19 cellular contexts compared by ENCODE assay signal in genomic region chr1:233060595-233060994, GRCh38.
"Had no signal": no experiment of that assay in that cellular context is flagged by ENCODE, and none has a peak within 500 bp of the region (broad histone marks: within the 10 kb centered on the region; RNA-seq: fewer than 3 reads in every experiment).

No MANE protein-coding gene starts in this region.

- H3K4me3 Mint-ChIP-seq: activated CD4-positive, alpha-beta memory T cell treated with anti-CD3 and anti-CD28 coated beads, Interleukin-2, amount 10 ng/mL, durations not matched to agents 7 days and 5 days; activated CD8-positive, alpha-beta memory T cell treated with anti-CD3 and anti-CD28 coated beads, Interleukin-2, amount 10 ng/mL, durations not matched to agents 7 days and 5 days; activated naive CD4-positive, alpha-beta T cell treated with anti-CD3 and anti-CD28 coated beads, Interleukin-2, amount 10 ng/mL, durations not matched to agents 7 days and 5 days; naive B cell; stimulated activated naive B cell treated with anti-CD40 and anti-IgM and Interleukin-4, amounts not matched to agents 10 μg/mL and 1 μg/mL and 100 μg/mL, for 72 hours; T-helper 17 cell had no signal

- H3K27ac ChIP-seq: gastrocnemius medialis, transverse colon had no signal

- H3K4me1 Mint-ChIP-seq: activated CD4-positive, alpha-beta memory T cell treated with anti-CD3 and anti-CD28 coated beads, Interleukin-2, amount 10 ng/mL, durations not matched to agents 7 days and 5 days; activated CD8-positive, alpha-beta memory T cell treated with anti-CD3 and anti-CD28 coated beads, Interleukin-2, amount 10 ng/mL, durations not matched to agents 7 days and 5 days; activated naive CD4-positive, alpha-beta T cell treated with anti-CD3 and anti-CD28 coated beads, Interleukin-2, amount 10 ng/mL, durations not matched to agents 7 days and 5 days; stimulated activated naive B cell treated with anti-CD40 and anti-IgM and Interleukin-4, amounts not matched to agents 10 μg/mL and 1 μg/mL and 100 μg/mL, for 72 hours; T-helper 17 cell had no signal

- H3K27me3 Mint-ChIP-seq: activated CD4-positive, alpha-beta memory T cell treated with anti-CD3 and anti-CD28 coated beads, Interleukin-2, amount 10 ng/mL, durations not matched to agents 7 days and 5 days; activated CD8-positive, alpha-beta memory T cell treated with anti-CD3 and anti-CD28 coated beads, Interleukin-2, amount 10 ng/mL, durations not matched to agents 7 days and 5 days; activated naive CD4-positive, alpha-beta T cell treated with anti-CD3 and anti-CD28 coated beads, Interleukin-2, amount 10 ng/mL, durations not matched to agents 7 days and 5 days; naive B cell; stimulated activated naive B cell treated with anti-CD40 and anti-IgM and Interleukin-4, amounts not matched to agents 10 μg/mL and 1 μg/mL and 100 μg/mL, for 72 hours; T-helper 17 cell had no signal

- FAIRE-seq: urothelium cell line had no signal

- ATAC-seq: activated CD8-positive, alpha-beta memory T cell treated with anti-CD3 and anti-CD28 coated beads, Interleukin-2, amount 10 ng/mL, durations not matched to agents 7 days and 5 days; gastrocnemius medialis; stimulated activated naive B cell treated with anti-CD40 and anti-IgM and Interleukin-4, amounts not matched to agents 10 μg/mL and 1 μg/mL and 100 μg/mL, for 72 hours; T-helper 17 cell had no signal

- H3K27me3 ChIP-seq: gastrocnemius medialis, transverse colon had no signal

- H3K9me3 ChIP-seq: gastrocnemius medialis, transverse colon had no signal

- H3K4me3 ChIP-seq: gastrocnemius medialis, transverse colon had no signal

- H3K27ac Mint-ChIP-seq: activated CD4-positive, alpha-beta memory T cell treated with anti-CD3 and anti-CD28 coated beads, Interleukin-2, amount 10 ng/mL, durations not matched to agents 7 days and 5 days; activated CD8-positive, alpha-beta memory T cell treated with anti-CD3 and anti-CD28 coated beads, Interleukin-2, amount 10 ng/mL, durations not matched to agents 7 days and 5 days; activated naive CD4-positive, alpha-beta T cell treated with anti-CD3 and anti-CD28 coated beads, Interleukin-2, amount 10 ng/mL, durations not matched to agents 7 days and 5 days; naive B cell; stimulated activated naive B cell treated with anti-CD40 and anti-IgM and Interleukin-4, amounts not matched to agents 10 μg/mL and 1 μg/mL and 100 μg/mL, for 72 hours; T-helper 17 cell had no signal

- H3K4me1 ChIP-seq: gastrocnemius medialis, transverse colon had no signal

- DNase-seq: activated CD4-positive, alpha-beta memory T cell treated with anti-CD3 and anti-CD28 coated beads, Interleukin-2, amount 10 ng/mL, durations not matched to agents 7 days and 5 days; activated CD4-positive, alpha-beta T cell treated with anti-CD3 and anti-CD28 coated beads for 4 hours; activated CD4-positive, CD25-positive, alpha-beta regulatory T cell; activated CD8-positive, alpha-beta memory T cell treated with anti-CD3 and anti-CD28 coated beads, Interleukin-2, amount 10 ng/mL, durations not matched to agents 7 days and 5 days; activated effector memory CD4-positive, alpha-beta T cell treated with anti-CD3 and anti-CD28 coated beads, Interleukin-2, amount 50 U/mL, for 16 hours; activated naive CD4-positive, alpha-beta T cell treated with anti-CD3 and anti-CD28 coated beads, Interleukin-2, amount 10 ng/mL, durations not matched to agents 7 days and 5 days; activated T-cell treated with anti-CD3 and anti-CD28 coated beads for 4 hours; amygdala; dermis blood vessel endothelial cell; effector CD8-positive, alpha-beta T cell; gastrocnemius medialis; hippocampal formation; naive B cell; stimulated activated CD4-positive, alpha-beta T cell treated with anti-CD3 and anti-CD28 coated beads, Interleukin-2, amount 100 ng/mL, for 48 hours; stimulated activated CD8-positive, alpha-beta memory T cell treated with anti-CD3 and anti-CD28 coated beads, Interleukin-4, amount 100 ng/mL, for 48 hours; stimulated activated naive B cell treated with anti-CD40 and anti-IgM and Interleukin-4, amounts not matched to agents 10 μg/mL and 1 μg/mL and 100 μg/mL, for 72 hours; T-helper 17 cell; transverse colon had no signal

- H3K36me3 ChIP-seq: gastrocnemius medialis, transverse colon had no signal
